In the genomic region with DNA sequence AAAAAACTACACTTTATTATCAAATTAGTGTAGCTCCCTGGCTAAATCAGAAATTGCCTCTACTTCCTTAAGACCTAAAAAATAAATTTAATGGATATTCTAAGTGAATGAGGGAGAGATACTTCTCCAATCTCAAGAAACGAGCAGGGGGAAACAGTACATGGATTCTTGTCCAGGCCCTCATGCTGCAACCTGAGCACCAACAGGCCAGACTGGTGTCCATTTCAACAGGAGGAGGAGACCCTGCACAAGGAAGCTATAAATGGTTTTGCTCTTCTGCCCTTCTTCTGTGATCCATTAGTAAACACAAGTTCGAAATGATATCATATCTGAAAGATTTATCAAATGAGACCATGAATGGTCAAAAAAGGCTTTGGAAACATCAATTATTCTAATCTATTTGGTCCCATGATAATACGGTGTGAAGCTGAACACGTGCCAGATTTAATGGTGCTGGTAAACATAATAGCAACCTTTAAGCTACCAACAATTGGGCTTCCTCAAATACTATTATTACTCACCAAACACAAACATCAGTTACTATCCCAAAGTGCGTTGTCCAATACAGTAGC, we compare ENCODE assay signal across 11 cellular contexts.
A peak's percentile ranks its signal among the peaks of the same experiment; 100 is the strongest.
DNase-seq lines count a peak whose midpoint lies in the region; ATAC-seq and TF ChIP-seq lines count a peak whose summit lies in the region.
"Had no signal": no experiment of that assay in that cellular context is flagged by ENCODE, and none has a peak within 500 bp of the region (broad histone marks: within the 10 kb centered on the region; RNA-seq: fewer than 3 reads in every experiment).

No MANE protein-coding gene starts in this region.

- H3K4me3 ChIP-seq in gastrocnemius medialis: no peak overlapping the region

- no peak overlapping the region for H3K27ac Mint-ChIP-seq in T-helper 2 cell treated with Interferon-gamma antibody and Interleukin-4, amounts not matched to agents 5 μg/mL and 100 μg/mL, for 36 hours
- peak overlapping the region; percentile 12 for H3K27ac Mint-ChIP-seq in endothelial cell (ENCODE audit: unreplicated experiment)
- H3K27ac Mint-ChIP-seq: activated CD8-positive, alpha-beta T cell treated with anti-CD3 and anti-CD28 coated beads for 36 hours had no signal

- H3K9me3 ChIP-seq in gastrocnemius medialis: no peaks in the 10 kb centered on the region
- H3K9me3 ChIP-seq: pancreas had no signal

- no peaks in the 10 kb centered on the region for H3K36me3 ChIP-seq in gastrocnemius medialis
- H3K36me3 ChIP-seq: pancreas had no signal

- peak overlapping the region; percentile 80 to 84 (median 82) for H3K27ac ChIP-seq in gastrocnemius medialis

- no peaks in the 10 kb centered on the region for H3K27me3 ChIP-seq in gastrocnemius medialis
- H3K27me3 ChIP-seq: pancreas had no signal

- TF ChIP-seq POLR2A in gastrocnemius medialis (IDR thresholded peaks at IDR 0.05): no peak

- H3K9me3 Mint-ChIP-seq in T-helper 2 cell treated with Interferon-gamma antibody and Interleukin-4, amounts not matched to agents 5 μg/mL and 100 μg/mL, for 36 hours: no peaks in the 10 kb centered on the region
- H3K9me3 Mint-ChIP-seq in endothelial cell (ENCODE audit: unreplicated experiment): no peaks in the 10 kb centered on the region
- H3K9me3 Mint-ChIP-seq: activated CD8-positive, alpha-beta T cell treated with anti-CD3 and anti-CD28 coated beads for 36 hours had no signal

- in situ Hi-C loops in gastrocnemius medialis (cut with MboI; ENCODE audit: low sequenced_read_pairs in 4 of 4): no loop called here

- peaks cover 5% of the 10 kb centered on the region for H3K27me3 Mint-ChIP-seq in T-helper 2 cell treated with Interferon-gamma antibody and Interleukin-4, amounts not matched to agents 5 μg/mL and 100 μg/mL, for 36 hours (ENCODE audit: low read depth)
- peaks cover 4% of the 10 kb centered on the region for H3K27me3 Mint-ChIP-seq in endothelial cell (ENCODE audit: unreplicated experiment)

- intact Hi-C loops in gastrocnemius medialis (cut with DNase I; ENCODE audit: low total_unique reads): no loop called here
- intact Hi-C loops in head of caudate nucleus (cut with DNase I): no loop called here

- no peaks in the 10 kb centered on the region for H3K36me3 Mint-ChIP-seq in T-helper 2 cell treated with Interferon-gamma antibody and Interleukin-4, amounts not matched to agents 5 μg/mL and 100 μg/mL, for 36 hours (ENCODE audit: low read depth)
- H3K36me3 Mint-ChIP-seq in endothelial cell (ENCODE audit: low read depth, unreplicated experiment): no peaks in the 10 kb centered on the region

- H3K4me3 Mint-ChIP-seq in T-helper 2 cell treated with Interferon-gamma antibody and Interleukin-4, amounts not matched to agents 5 μg/mL and 100 μg/mL, for 36 hours: peak overlapping the region; percentile 67
- no peak overlapping the region for H3K4me3 Mint-ChIP-seq in endothelial cell (ENCODE audit: unreplicated experiment)

- peaks cover 44 to 45% of the 10 kb centered on the region in 2 donors for H3K4me1 ChIP-seq in gastrocnemius medialis

- no peak for DNase-seq in T-helper 2 cell treated with Interferon-gamma antibody and Interleukin-4, amounts not matched to agents 5 μg/mL and 100 μg/mL, for 36 hours (ENCODE audit: low spot score)
- DNase-seq in T-helper 2 cell (no peak), NCI-H774 (lab: John Stamatoyannopoulos, UW) (peak; percentile 17), endothelial cell (ENCODE audit: low spot score) (no peak), gastrocnemius medialis (no peak), occipital lobe (lab: John Stamatoyannopoulos, UW) (no peak), head of caudate nucleus (no peak)
- no peak for DNase-seq in activated CD8-positive, alpha-beta memory T cell treated with anti-CD3 and anti-CD28 coated beads for 24 hours
- DNase-seq: activated CD8-positive, alpha-beta T cell treated with anti-CD3 and anti-CD28 coated beads for 36 hours; cortex of kidney; pancreas had no signal

- TF ChIP-seq CTCF in endothelial cell (IDR thresholded peaks at IDR 0.05; ENCODE audit: unreplicated experiment): no peak
- TF ChIP-seq CTCF in gastrocnemius medialis (IDR thresholded peaks at IDR 0.05 in 4 of 5, conservative IDR thresholded peaks at IDR 0.05 in 1 of 5): no peak

- ATAC-seq in gastrocnemius medialis: no peak
- ATAC-seq: activated CD8-positive, alpha-beta T cell treated with anti-CD3 and anti-CD28 coated beads for 36 hours had no signal

- H3K4me1 Mint-ChIP-seq in T-helper 2 cell treated with Interferon-gamma antibody and Interleukin-4, amounts not matched to agents 5 μg/mL and 100 μg/mL, for 36 hours (ENCODE audit: low read depth): peaks cover 35% of the 10 kb centered on the region
- peaks cover 47% of the 10 kb centered on the region for H3K4me1 Mint-ChIP-seq in endothelial cell (ENCODE audit: unreplicated experiment)
